Comparison of ENCODE assay signal across 29 cellular contexts in genomic region chr6:44706011-44706410, GRCh38.
"Had no signal": no experiment of that assay in that cellular context is flagged by ENCODE, and none has a peak within 500 bp of the region (broad histone marks: within the 10 kb centered on the region; RNA-seq: fewer than 3 reads in every experiment).

No MANE protein-coding gene starts in this region.

- H3K4me3 ChIP-seq: left ventricle myocardium inferior, lung, mucosa of descending colon, ovary, right atrium auricular region, right lobe of liver, smooth muscle cell, stomach, testis, thyroid gland, transverse colon, upper lobe of left lung, vagina had no signal

- H3K27ac ChIP-seq: left ventricle myocardium inferior, ovary, right atrium auricular region, right lobe of liver, stomach, testis, thyroid gland, transverse colon, upper lobe of left lung, vagina had no signal

- H3K27me3 ChIP-seq: ovary, right atrium auricular region, right lobe of liver, testis, thyroid gland, transverse colon, upper lobe of left lung, vagina had no signal

- DNase-seq: hypothalamus; immature natural killer cell; kidney; left colon; left ventricle myocardium inferior; midbrain; mucosa of descending colon; naive thymus-derived CD4-positive, alpha-beta T cell; ovary; right lobe of liver; stimulated activated CD4-positive, alpha-beta T cell treated with anti-CD3 and anti-CD28 coated beads, Interleukin-1b, Interleukin-23, amount 100 ng/mL, for 48 hours; stimulated activated CD4-positive, alpha-beta T cell treated with anti-CD3 and anti-CD28 coated beads, Interleukin-2, amount 100 ng/mL, for 48 hours; stimulated activated CD4-positive, alpha-beta T cell treated with anti-CD3 and anti-CD28 coated beads, Interleukin-4, amount 100 ng/mL, for 4 hours; stimulated activated CD8-positive, alpha-beta memory T cell treated with anti-CD3 and anti-CD28 coated beads, Interleukin-4, amount 100 ng/mL, for 48 hours; stimulated activated naive B cell treated with anti-CD40 and anti-IgM and Interleukin-4, amounts not matched to agents 10 μg/mL and 1 μg/mL and 100 μg/mL, for 72 hours; stimulated activated naive CD8-positive, alpha-beta T cell treated with anti-CD3 and anti-CD28 coated beads, Interleukin-15, Interleukin-2, amounts not matched to agents 100 U/mL and 50 U/mL, for 24 hours; stomach; testis; thyroid gland; transverse colon; upper lobe of left lung had no signal

- H3K9me3 ChIP-seq: left ventricle myocardium inferior, mucosa of descending colon, ovary, right atrium auricular region, right lobe of liver, stomach, testis, thyroid gland, transverse colon, upper lobe of left lung, vagina had no signal

- H3K27ac Mint-ChIP-seq: immature natural killer cell; naive thymus-derived CD4-positive, alpha-beta T cell; progenitor cell of endocrine pancreas; stimulated activated naive B cell treated with anti-CD40 and anti-IgM and Interleukin-4, amounts not matched to agents 10 μg/mL and 1 μg/mL and 100 μg/mL, for 72 hours had no signal

- H3K4me3 Mint-ChIP-seq: immature natural killer cell; naive thymus-derived CD4-positive, alpha-beta T cell; natural killer cell treated with Interleukin-12 subunit alpha and Interleukin-12 subunit beta and Interleukin-15 and Interleukin-18, amount 100 ng/mL, for 72 hours; neural crest cell; stimulated activated naive B cell treated with anti-CD40 and anti-IgM and Interleukin-4, amounts not matched to agents 10 μg/mL and 1 μg/mL and 100 μg/mL, for 72 hours had no signal

- H3K4me1 Mint-ChIP-seq: immature natural killer cell; stimulated activated naive B cell treated with anti-CD40 and anti-IgM and Interleukin-4, amounts not matched to agents 10 μg/mL and 1 μg/mL and 100 μg/mL, for 72 hours had no signal

- H3K4me1 ChIP-seq: left ventricle myocardium inferior, right atrium auricular region, right lobe of liver, stomach, testis, transverse colon, upper lobe of left lung, vagina had no signal

- H3K4me2 ChIP-seq: smooth muscle cell had no signal

- H3K27me3 Mint-ChIP-seq: naive thymus-derived CD4-positive, alpha-beta T cell; natural killer cell treated with Interleukin-12 subunit alpha and Interleukin-12 subunit beta and Interleukin-15 and Interleukin-18, amount 100 ng/mL, for 72 hours had no signal

- H3K9me3 Mint-ChIP-seq: immature natural killer cell had no signal

- H3K36me3 ChIP-seq: left ventricle myocardium inferior, ovary, right atrium auricular region, right lobe of liver, stomach, thyroid gland, transverse colon, upper lobe of left lung, vagina had no signal

- ATAC-seq: left colon; mucosa of descending colon; naive thymus-derived CD4-positive, alpha-beta T cell; natural killer cell treated with Interleukin-12 subunit alpha and Interleukin-12 subunit beta and Interleukin-15 and Interleukin-18, amount 100 ng/mL, for 72 hours; right lobe of liver; stimulated activated naive B cell treated with anti-CD40 and anti-IgM and Interleukin-4, amounts not matched to agents 10 μg/mL and 1 μg/mL and 100 μg/mL, for 72 hours; stimulated activated naive CD8-positive, alpha-beta T cell treated with anti-CD3 and anti-CD28 coated beads, Interleukin-15, Interleukin-2, amounts not matched to agents 100 U/mL and 50 U/mL, for 24 hours had no signal

- FAIRE-seq: islet of Langerhans, kidney had no signal

- H3K36me3 Mint-ChIP-seq: immature natural killer cell; stimulated activated naive B cell treated with anti-CD40 and anti-IgM and Interleukin-4, amounts not matched to agents 10 μg/mL and 1 μg/mL and 100 μg/mL, for 72 hours had no signal
